Comparison of ENCODE assay signal across 10 cellular contexts in the genomic region with DNA sequence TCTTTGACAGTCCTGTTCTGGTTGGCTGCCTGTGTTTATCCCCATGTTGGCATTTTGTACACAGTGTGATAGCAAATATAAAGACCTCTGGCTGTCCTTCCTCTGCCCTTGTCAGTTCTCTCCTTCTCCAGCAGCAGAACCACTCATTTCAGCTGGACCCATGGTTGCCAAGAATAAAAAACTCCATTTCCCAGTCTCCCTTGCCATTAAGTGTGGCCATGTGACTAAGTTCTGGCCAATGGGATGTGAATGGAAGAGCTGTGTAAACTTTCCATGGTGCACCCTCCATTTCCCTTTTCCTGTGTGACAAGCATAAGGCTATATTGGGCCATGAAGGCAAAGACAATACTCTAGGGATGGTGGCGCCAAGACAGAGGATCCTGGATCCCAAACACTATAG.
DNase-seq lines count a peak whose midpoint lies in the region; ATAC-seq and TF ChIP-seq lines count a peak whose summit lies in the region.
"Had no signal": no experiment of that assay in that cellular context is flagged by ENCODE, and none has a peak within 500 bp of the region (broad histone marks: within the 10 kb centered on the region; RNA-seq: fewer than 3 reads in every experiment).

No MANE protein-coding gene starts in this region.

- TF ChIP-seq CTCF in IMR-90 (conservative IDR thresholded peaks at IDR 0.05; ENCODE audit: low read depth, low read length) (no peak), body of pancreas (IDR thresholded peaks at IDR 0.05) (no peak), chondrocyte (IDR thresholded peaks at IDR 0.05) (no peak)

- peak overlapping the region; percentile 74; the same call in 2 of the 3 replicates for H2BK15ac ChIP-seq in IMR-90 (ENCODE audit: low read depth, low read length)

- peak overlapping the region; percentile 70; the same call in 1 of the 2 replicates for H3K14ac ChIP-seq in IMR-90 (replicated peaks; ENCODE audit: low read depth, low read length)

- POLR2A ChIA-PET in IMR-90 (lab: Charles Lee; ENCODE audit: unreplicated experiment) = no interaction called here
- POLR2A ChIA-PET in CD4-positive, alpha-beta memory T cell (lab: Charles Lee; ENCODE audit: partially characterized antibody) = no interaction called here

- H3K4me3 ChIP-seq in IMR-90 (ENCODE audit: insufficient read depth, low read depth, low read length) (no peak overlapping the region), skin epidermis (no peak overlapping the region), body of pancreas (no peak overlapping the region)
- H3K4me3 ChIP-seq in CD4-positive, alpha-beta memory T cell (ENCODE audit: low read length in 2 of 2) = no peak overlapping the region

- H3K36me3 Mint-ChIP-seq in chondrocyte (ENCODE audit: low read depth) = no peaks in the 10 kb centered on the region
- H3K36me3 Mint-ChIP-seq in CD4-positive, alpha-beta memory T cell = no peaks in the 10 kb centered on the region

- no peak overlapping the region for H2AFZ ChIP-seq in IMR-90 (replicated peaks; ENCODE audit: low read length, poor library complexity)

- peak overlapping the region; percentile 7; the same call in 1 of the 2 replicates for H3K23ac ChIP-seq in IMR-90 (ENCODE audit: low read depth, low read length)

- no peak overlapping the region for H2BK5ac ChIP-seq in IMR-90 (ENCODE audit: low read depth, low read length, poor library complexity, severe bottlenecking)

- CTCF ChIA-PET in IMR-90 (lab: Yijun Ruan, JAX) = no interaction called here
- CTCF ChIA-PET in CD4-positive, alpha-beta memory T cell (lab: Charles Lee; ENCODE audit: partially characterized antibody) = no interaction called here

- H3K27ac ChIP-seq in IMR-90 (ENCODE audit: insufficient read depth, low read length) (no peak overlapping the region), skin epidermis (peak overlapping the region in 19 of 21 experiments; percentile 17 to 74 (median 63)), body of pancreas (peak overlapping the region in 2 of 4 donors; percentile 43 to 72)
- H3K27ac ChIP-seq in CD4-positive, alpha-beta memory T cell (ENCODE audit: low read depth, low read length) = no peak overlapping the region

- peak overlapping the region; percentile 73 for H2BK20ac ChIP-seq in IMR-90 (ENCODE audit: low read depth, low read length)

- no TSS peak for BruUV-seq in IMR-90 (replicated peaks; lab: Mats Ljungman, UMichigan)

- no peak overlapping the region for H3K9ac ChIP-seq in IMR-90 (ENCODE audit: low read depth, low read length)

- no peak overlapping the region for H3K4me2 ChIP-seq in IMR-90 (ENCODE audit: low read depth, low read length)

- dilution Hi-C loops in IMR-90 (cut with HindIII; ENCODE audit: low sequenced_read_pairs, unreplicated experiment) = no loop called here

- in situ Hi-C loops in IMR-90 (cut with MboI; ENCODE audit: low sequenced_read_pairs) = no loop called here

- H3K27ac Mint-ChIP-seq in chondrocyte (ENCODE audit: unreplicated experiment) = no peak overlapping the region
- no peak overlapping the region for H3K27ac Mint-ChIP-seq in CD4-positive, alpha-beta memory T cell
- H3K27ac Mint-ChIP-seq: activated T-helper 17 cell treated with anti-CD3 and anti-CD28 coated beads, Interleukin-2, amount 50 U/mL, for 72 hours had no signal

- no peak overlapping the region for H3K4me3 Mint-ChIP-seq in chondrocyte (ENCODE audit: unreplicated experiment)
- H3K4me3 Mint-ChIP-seq in CD4-positive, alpha-beta memory T cell = no peak overlapping the region
- H3K4me3 Mint-ChIP-seq: activated T-helper 17 cell treated with anti-CD3 and anti-CD28 coated beads, Interleukin-2, amount 50 U/mL, for 72 hours had no signal

- H3K27me3 Mint-ChIP-seq in chondrocyte (ENCODE audit: low read depth) = no peaks in the 10 kb centered on the region
- H3K27me3 Mint-ChIP-seq in CD4-positive, alpha-beta memory T cell = peaks cover 0 to 1% of the 10 kb centered on the region in 2 donors
- H3K27me3 Mint-ChIP-seq: activated T-helper 17 cell treated with anti-CD3 and anti-CD28 coated beads, Interleukin-2, amount 50 U/mL, for 72 hours had no signal

- peaks cover 44% of the 10 kb centered on the region for H3K4me1 Mint-ChIP-seq in chondrocyte (ENCODE audit: low read depth)
- no peaks in the 10 kb centered on the region for H3K4me1 Mint-ChIP-seq in CD4-positive, alpha-beta memory T cell
- H3K4me1 Mint-ChIP-seq: activated T-helper 17 cell treated with anti-CD3 and anti-CD28 coated beads, Interleukin-2, amount 50 U/mL, for 72 hours had no signal

- H4K20me1 ChIP-seq in IMR-90 (ENCODE audit: insufficient read depth, low read length) = no peaks in the 10 kb centered on the region

- H3K9me1 ChIP-seq in IMR-90 (ENCODE audit: insufficient read depth, low read length) = peaks cover 10% of the 10 kb centered on the region

- no peaks in the 10 kb centered on the region for H3K9me3 ChIP-seq in IMR-90 (ENCODE audit: control insufficient read depth, insufficient read depth, low read length)
- H3K9me3 ChIP-seq in body of pancreas = no peaks in the 10 kb centered on the region
- H3K9me3 ChIP-seq in CD4-positive, alpha-beta memory T cell (ENCODE audit: control insufficient read depth in 1 of 2, low read length in 2 of 2) = no peaks in the 10 kb centered on the region

- H3K79me1 ChIP-seq in IMR-90 (ENCODE audit: low read depth in 1 of 2, low read length in 2 of 2) = peaks cover 0 to 15% of the 10 kb centered on the region in 2 experiments; a peak in 2 of 4 replicates

- peak overlapping the region; percentile 96 for H3K18ac ChIP-seq in IMR-90 (ENCODE audit: low read depth, low read length)

- H3K27me3 ChIP-seq in IMR-90 (ENCODE audit: control insufficient read depth, insufficient read depth, low read length) (no peaks in the 10 kb centered on the region), body of pancreas (no peaks in the 10 kb centered on the region)
- H3K27me3 ChIP-seq in CD4-positive, alpha-beta memory T cell (ENCODE audit: insufficient read depth, low read length) = no peaks in the 10 kb centered on the region

- no peak for TF ChIP-seq RAD21 in IMR-90 (IDR thresholded peaks at IDR 0.05; ENCODE audit: low read length)

- H3K56ac ChIP-seq in IMR-90 (ENCODE audit: extremely low read depth, insufficient read depth, low read length) = no peak overlapping the region

- ATAC-seq in IMR-90 (ENCODE audit: low read depth) (no peak), left ventricle myocardium superior (peak; percentile 80), body of pancreas (no peak)
- ATAC-seq: activated T-helper 17 cell treated with anti-CD3 and anti-CD28 coated beads, Interleukin-2, amount 50 U/mL, for 72 hours had no signal

- peak overlapping the region; percentile 56; the same call in 1 of the 2 replicates for H2AK5ac ChIP-seq in IMR-90 (ENCODE audit: low read depth, low read length)

- H3K4me1 ChIP-seq in IMR-90 (ENCODE audit: control insufficient read depth, insufficient read depth, low read length) (peaks cover 12% of the 10 kb centered on the region), body of pancreas (peaks cover 6% of the 10 kb centered on the region)
- H3K4me1 ChIP-seq in CD4-positive, alpha-beta memory T cell (ENCODE audit: insufficient read depth, low read length) = no peaks in the 10 kb centered on the region

- peak overlapping the region; percentile 43; the same call in 1 of the 2 replicates for H4K91ac ChIP-seq in IMR-90 (ENCODE audit: insufficient read depth, low read depth, low read length)

- peak overlapping the region; percentile 87 for H4K5ac ChIP-seq in IMR-90 (ENCODE audit: low read depth, low read length)

- WGBS in IMR-90 (ENCODE audit: extremely low coverage in 2 of 2, insufficient read length in 1 of 2), 2 experiments = no CpG with 5 or more reads among the region's 1 CpG
- 85 to 94% methylated on average over 1 of the region's 1 CpG for WGBS in body of pancreas, 2 donors

- intact Hi-C loops in IMR-90 (cut with micrococcal nuclease) = no loop called here
- intact Hi-C loops in left ventricle myocardium superior (cut with micrococcal nuclease) = no loop called here
- intact Hi-C loops in body of pancreas (cut with DNase I) = no loop called here
- intact Hi-C loops in CD4-positive, alpha-beta memory T cell (cut with micrococcal nuclease) = no loop called here

- TF ChIP-seq POLR2A in IMR-90 (IDR thresholded peaks at IDR 0.05; ENCODE audit: low read depth, low read length) = no peak
- no peak for TF ChIP-seq POLR2A in body of pancreas (IDR thresholded peaks at IDR 0.05)

- H2AK9ac ChIP-seq in IMR-90 (replicated peaks; ENCODE audit: low read depth, low read length, poor library complexity) = no peak overlapping the region

- no peaks in the 10 kb centered on the region for H3K9me3 Mint-ChIP-seq in chondrocyte (ENCODE audit: low read depth)
- H3K9me3 Mint-ChIP-seq in CD4-positive, alpha-beta memory T cell = no peaks in the 10 kb centered on the region
- H3K9me3 Mint-ChIP-seq: activated T-helper 17 cell treated with anti-CD3 and anti-CD28 coated beads, Interleukin-2, amount 50 U/mL, for 72 hours had no signal

- H2BK120ac ChIP-seq in IMR-90 (ENCODE audit: low read depth, low read length) = peak overlapping the region; percentile 82

- H4K8ac ChIP-seq in IMR-90 (ENCODE audit: low read depth in 2 of 2, low read length in 2 of 2) = peak overlapping the region in 1 of 2 experiments; percentile 73; a peak in 2 of 4 replicates

- H3K36me3 ChIP-seq in IMR-90 (ENCODE audit: control insufficient read depth, insufficient read depth, low read length) = no peaks in the 10 kb centered on the region
- H3K36me3 ChIP-seq in body of pancreas (replicated peaks in 1 of 2; ENCODE audit: insufficient read depth in 1 of 2, low read depth in 2 of 2) = no peaks in the 10 kb centered on the region
- H3K36me3 ChIP-seq in CD4-positive, alpha-beta memory T cell (ENCODE audit: insufficient read depth, low read length) = no peaks in the 10 kb centered on the region

- DNase-seq in IMR-90 (no peak), SKM-1 (lab: John Stamatoyannopoulos, UW; ENCODE audit: unreplicated experiment) (peak; percentile 34), left ventricle myocardium superior (no peak), NOMO-1 treated with dmso at 0.1 percent for 144 hours (lab: John Stamatoyannopoulos, UW; ENCODE audit: unreplicated experiment) (no peak), body of pancreas (no peak), chondrocyte (ENCODE audit: low spot score) (no peak)
- DNase-seq in CD4-positive, alpha-beta memory T cell = no peak
- DNase-seq: NCI-H1105 had no signal

- peak overlapping the region; percentile 85 for H3K4ac ChIP-seq in IMR-90 (ENCODE audit: low read depth, low read length)

TF ChIP-seq in IMR-90, 13 proteins besides CTCF, POLR2A, EP300 and RAD21:
- no peak for TF ChIP-seq SMC3 (IDR thresholded peaks at IDR 0.05; ENCODE audit: low read depth, low read length)
- TF ChIP-seq, protein P1, sequence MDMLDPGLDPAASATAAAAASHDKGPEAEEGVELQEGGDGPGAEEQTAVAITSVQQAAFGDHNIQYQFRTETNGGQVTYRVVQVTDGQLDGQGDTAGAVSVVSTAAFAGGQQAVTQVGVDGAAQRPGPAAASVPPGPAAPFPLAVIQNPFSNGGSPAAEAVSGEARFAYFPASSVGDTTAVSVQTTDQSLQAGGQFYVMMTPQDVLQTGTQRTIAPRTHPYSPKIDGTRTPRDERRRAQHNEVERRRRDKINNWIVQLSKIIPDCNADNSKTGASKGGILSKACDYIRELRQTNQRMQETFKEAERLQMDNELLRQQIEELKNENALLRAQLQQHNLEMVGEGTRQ (IDR thresholded peaks at IDR 0.05; ENCODE audit: low read depth, low read length) = peak; percentile 59; the same call in 1 of the 2 replicates

Comparison
In these comparisons a context has a peak if more than half of its experiments do, and no peak if none do; other contexts are left out.
1. H3K27ac ChIP-seq: peak in skin epidermis (19 of 21); none in IMR-90 (single experiment) and CD4-positive, alpha-beta memory T cell (single experiment).